Comparison of ENCODE assay signal across 8 cellular contexts in the genomic region with DNA sequence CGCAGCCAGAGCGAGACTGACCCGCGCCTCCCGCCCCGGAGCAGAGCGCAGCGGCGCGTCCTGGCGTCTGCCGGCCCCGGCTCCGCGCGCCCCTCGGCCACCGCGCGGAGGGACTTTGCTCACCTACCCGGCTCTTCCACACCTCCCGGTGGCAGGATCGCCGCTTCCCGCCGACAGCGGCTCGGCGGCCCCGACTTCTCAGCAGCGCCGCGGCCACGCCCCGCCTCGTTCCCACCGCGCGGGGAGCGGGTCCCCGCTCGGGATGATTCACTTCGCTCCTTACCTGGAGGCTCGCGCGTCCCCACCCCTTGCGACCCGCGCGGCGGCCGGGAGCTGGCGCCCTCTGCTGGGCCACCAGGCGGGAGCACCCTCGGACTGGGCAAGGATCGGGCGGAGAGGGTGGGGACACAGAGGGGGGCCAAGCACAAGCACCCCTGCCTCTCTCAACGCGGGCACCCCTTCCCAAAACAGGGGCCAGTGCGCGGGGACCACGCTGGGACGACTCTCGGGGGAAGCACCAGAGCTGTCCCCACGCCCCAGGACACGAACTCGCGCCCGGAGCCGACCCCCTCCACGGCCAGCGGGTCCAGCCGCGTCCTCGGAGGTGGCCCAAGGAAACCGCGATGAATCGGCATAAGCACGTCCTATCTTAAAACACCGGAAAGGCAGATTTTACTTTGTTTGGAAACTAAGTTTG.
DNase-seq lines count a peak whose midpoint lies in the region; TF ChIP-seq lines count a peak whose summit lies in the region.

No MANE protein-coding gene starts in this region.

- TF ChIP-seq CTCF in GM10266 (IDR thresholded peaks at IDR 0.05; ENCODE audit: control insufficient read depth, insufficient read depth, low read depth, missing control alignments) (peak; percentile 90), HEK293 (tag by site-specific recombination; IDR thresholded peaks at IDR 0.05) (peak; percentile 98), NB4 (IDR thresholded peaks at IDR 0.05; ENCODE audit: low read depth, low read length) (peak; percentile 45), astrocyte of the cerebellum (IDR thresholded peaks at IDR 0.05; ENCODE audit: low read depth, low read length, missing control alignments) (peak; percentile 82)

- peak; percentile 93 for DNase-seq in GM10266 (ENCODE audit: extremely low spot score)
- DNase-seq in NB4 (ENCODE audit: low read depth): peak; percentile 80
- peak; percentile 56 to 83 (median 71) for DNase-seq in T-helper 2 cell
- peak; percentile 44 for DNase-seq in astrocyte of the cerebellum (ENCODE audit: low read depth)
- peak; percentile 63 for DNase-seq in iPS DF 6.9 (ENCODE audit: low read depth, low spot score)
- no peak for DNase-seq in skeletal muscle cell (ENCODE audit: low read depth)
- no peak for DNase-seq in globus pallidus (ENCODE audit: low spot score)

- POLR2A ChIA-PET in HEK293 (lab: Yijun Ruan, JAX): interaction anchor here (0.5 to 1.6 kb wide), 4 partner anchors 47 to 189 kb away, joined by 3 to 5 read pairs (median 4); no protein-coding TSS in a partner anchor

- H3K9me3 ChIP-seq in HEK293 (ENCODE audit: control insufficient read depth, insufficient read depth, low read depth, low read length) (no peaks in the 10 kb centered on the region), iPS DF 6.9 (ENCODE audit: control insufficient read depth, insufficient read depth, low read length) (no peaks in the 10 kb centered on the region)

- H3K36me3 ChIP-seq in HEK293 (ENCODE audit: control insufficient read depth in 2 of 2, insufficient read depth in 1 of 2, low read length in 2 of 2): no peaks in the 10 kb centered on the region
- no peaks in the 10 kb centered on the region for H3K36me3 ChIP-seq in iPS DF 6.9 (ENCODE audit: control insufficient read depth, insufficient read depth, low read length)

- TF ChIP-seq POLR2A in NB4 (IDR thresholded peaks at IDR 0.05; ENCODE audit: extremely low read depth, insufficient read length): no peak

- H3K27ac ChIP-seq in HEK293 (ENCODE audit: extremely low read depth, low read depth, low read length): peak overlapping the region; percentile 96
- no peak overlapping the region for H3K27ac ChIP-seq in iPS DF 6.9 (ENCODE audit: low read length)

- peaks cover 8% of the 10 kb centered on the region; the same call in 1 of the 2 replicates for H3K27me3 ChIP-seq in iPS DF 6.9 (ENCODE audit: control insufficient read depth, insufficient read depth, low read length)

- H3K4me3 ChIP-seq in HEK293 (ENCODE audit: low read depth, low read length) (peak overlapping the region; percentile 68), NB4 (ENCODE audit: low read depth, low read length) (peak overlapping the region; percentile 36), astrocyte of the cerebellum (ENCODE audit: low read depth, low read length) (peak overlapping the region; percentile 88), iPS DF 6.9 (ENCODE audit: low read length) (peak overlapping the region; percentile 77; the same call in 1 of the 2 replicates), skeletal muscle cell (ENCODE audit: low read depth, low read length) (peak overlapping the region; percentile 75)

- CTCF ChIA-PET in HEK293 (lab: Yijun Ruan, JAX): interaction anchor here (0.6 to 1.3 kb wide), 12 partner anchors 9 to 210 kb away, joined by 3 to 6 read pairs (median 4); no protein-coding TSS in a partner anchor

- H3K4me1 ChIP-seq in HEK293 (ENCODE audit: control insufficient read depth, insufficient read depth, low read length) (peaks cover 17% of the 10 kb centered on the region; the same call in 1 of the 2 replicates), iPS DF 6.9 (ENCODE audit: control insufficient read depth, insufficient read depth, low read length) (no peaks in the 10 kb centered on the region)

- in situ Hi-C loops in astrocyte of the cerebellum (cut with HindIII; ENCODE audit: low sequenced_read_pairs): no loop called here

- WGBS in iPS DF 6.9 (ENCODE audit: insufficient coverage, insufficient read length): no CpG with 5 or more reads among the region's 80 CpGs

TF ChIP-seq in HEK293, 187 proteins besides CTCF, POLR2A, EP300 and RAD21 (continues in another document):
- TF ChIP-seq ZNF610 (tag by site-specific recombination; IDR thresholded peaks at IDR 0.05; ENCODE audit: borderline replicate concordance) (peak; percentile 32; the same call in 1 of the 2 replicates), KLF9 (tag by site-specific recombination; IDR thresholded peaks at IDR 0.05; ENCODE audit: low read depth) (peak; percentile 81), ZEB2 (tag by site-specific recombination; IDR thresholded peaks at IDR 0.05) (peak; percentile 98), ZNF670 (tag by site-specific recombination; IDR thresholded peaks at IDR 0.05; ENCODE audit: low read depth) (no peak), ZNF426 (tag by site-specific recombination; IDR thresholded peaks at IDR 0.05) (no peak), ZBTB48 (tag by site-specific recombination; IDR thresholded peaks at IDR 0.05) (peak; percentile 56), ZIC2 (tag by site-specific recombination; IDR thresholded peaks at IDR 0.05) (peak; percentile 65), ZNF561 (tag by site-specific recombination; IDR thresholded peaks at IDR 0.05; ENCODE audit: borderline replicate concordance) (peak; percentile 91; the same call in 1 of the 2 replicates), ZNF391 (tag by site-specific recombination; IDR thresholded peaks at IDR 0.05; ENCODE audit: borderline replicate concordance, low read depth) (peak; percentile 87; the same call in 1 of the 2 replicates), GLI4 (tag by site-specific recombination; IDR thresholded peaks at IDR 0.05) (peak; percentile 28; the same call in 1 of the 2 replicates)
- TF ChIP-seq, protein P1, sequence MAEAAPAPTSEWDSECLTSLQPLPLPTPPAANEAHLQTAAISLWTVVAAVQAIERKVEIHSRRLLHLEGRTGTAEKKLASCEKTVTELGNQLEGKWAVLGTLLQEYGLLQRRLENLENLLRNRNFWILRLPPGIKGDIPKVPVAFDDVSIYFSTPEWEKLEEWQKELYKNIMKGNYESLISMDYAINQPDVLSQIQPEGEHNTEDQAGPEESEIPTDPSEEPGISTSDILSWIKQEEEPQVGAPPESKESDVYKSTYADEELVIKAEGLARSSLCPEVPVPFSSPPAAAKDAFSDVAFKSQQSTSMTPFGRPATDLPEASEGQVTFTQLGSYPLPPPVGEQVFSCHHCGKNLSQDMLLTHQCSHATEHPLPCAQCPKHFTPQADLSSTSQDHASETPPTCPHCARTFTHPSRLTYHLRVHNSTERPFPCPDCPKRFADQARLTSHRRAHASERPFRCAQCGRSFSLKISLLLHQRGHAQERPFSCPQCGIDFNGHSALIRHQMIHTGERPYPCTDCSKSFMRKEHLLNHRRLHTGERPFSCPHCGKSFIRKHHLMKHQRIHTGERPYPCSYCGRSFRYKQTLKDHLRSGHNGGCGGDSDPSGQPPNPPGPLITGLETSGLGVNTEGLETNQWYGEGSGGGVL (tag by site-specific recombination; IDR thresholded peaks at IDR 0.05): no peak; the same call in 1 of the 2 replicates
- TF ChIP-seq, protein P2, sequence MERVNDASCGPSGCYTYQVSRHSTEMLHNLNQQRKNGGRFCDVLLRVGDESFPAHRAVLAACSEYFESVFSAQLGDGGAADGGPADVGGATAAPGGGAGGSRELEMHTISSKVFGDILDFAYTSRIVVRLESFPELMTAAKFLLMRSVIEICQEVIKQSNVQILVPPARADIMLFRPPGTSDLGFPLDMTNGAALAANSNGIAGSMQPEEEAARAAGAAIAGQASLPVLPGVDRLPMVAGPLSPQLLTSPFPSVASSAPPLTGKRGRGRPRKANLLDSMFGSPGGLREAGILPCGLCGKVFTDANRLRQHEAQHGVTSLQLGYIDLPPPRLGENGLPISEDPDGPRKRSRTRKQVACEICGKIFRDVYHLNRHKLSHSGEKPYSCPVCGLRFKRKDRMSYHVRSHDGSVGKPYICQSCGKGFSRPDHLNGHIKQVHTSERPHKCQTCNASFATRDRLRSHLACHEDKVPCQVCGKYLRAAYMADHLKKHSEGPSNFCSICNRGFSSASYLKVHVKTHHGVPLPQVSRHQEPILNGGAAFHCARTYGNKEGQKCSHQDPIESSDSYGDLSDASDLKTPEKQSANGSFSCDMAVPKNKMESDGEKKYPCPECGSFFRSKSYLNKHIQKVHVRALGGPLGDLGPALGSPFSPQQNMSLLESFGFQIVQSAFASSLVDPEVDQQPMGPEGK (tag by site-specific recombination; IDR thresholded peaks at IDR 0.05): peak; percentile 98
- TF ChIP-seq, protein P3, sequence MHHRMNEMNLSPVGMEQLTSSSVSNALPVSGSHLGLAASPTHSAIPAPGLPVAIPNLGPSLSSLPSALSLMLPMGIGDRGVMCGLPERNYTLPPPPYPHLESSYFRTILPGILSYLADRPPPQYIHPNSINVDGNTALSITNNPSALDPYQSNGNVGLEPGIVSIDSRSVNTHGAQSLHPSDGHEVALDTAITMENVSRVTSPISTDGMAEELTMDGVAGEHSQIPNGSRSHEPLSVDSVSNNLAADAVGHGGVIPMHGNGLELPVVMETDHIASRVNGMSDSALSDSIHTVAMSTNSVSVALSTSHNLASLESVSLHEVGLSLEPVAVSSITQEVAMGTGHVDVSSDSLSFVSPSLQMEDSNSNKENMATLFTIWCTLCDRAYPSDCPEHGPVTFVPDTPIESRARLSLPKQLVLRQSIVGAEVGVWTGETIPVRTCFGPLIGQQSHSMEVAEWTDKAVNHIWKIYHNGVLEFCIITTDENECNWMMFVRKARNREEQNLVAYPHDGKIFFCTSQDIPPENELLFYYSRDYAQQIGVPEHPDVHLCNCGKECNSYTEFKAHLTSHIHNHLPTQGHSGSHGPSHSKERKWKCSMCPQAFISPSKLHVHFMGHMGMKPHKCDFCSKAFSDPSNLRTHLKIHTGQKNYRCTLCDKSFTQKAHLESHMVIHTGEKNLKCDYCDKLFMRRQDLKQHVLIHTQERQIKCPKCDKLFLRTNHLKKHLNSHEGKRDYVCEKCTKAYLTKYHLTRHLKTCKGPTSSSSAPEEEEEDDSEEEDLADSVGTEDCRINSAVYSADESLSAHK (tag by site-specific recombination; IDR thresholded peaks at IDR 0.05): 0 out of 2 replicates have a peak, but pooled peaks have one; percentile 10
- TF ChIP-seq, protein P4, sequence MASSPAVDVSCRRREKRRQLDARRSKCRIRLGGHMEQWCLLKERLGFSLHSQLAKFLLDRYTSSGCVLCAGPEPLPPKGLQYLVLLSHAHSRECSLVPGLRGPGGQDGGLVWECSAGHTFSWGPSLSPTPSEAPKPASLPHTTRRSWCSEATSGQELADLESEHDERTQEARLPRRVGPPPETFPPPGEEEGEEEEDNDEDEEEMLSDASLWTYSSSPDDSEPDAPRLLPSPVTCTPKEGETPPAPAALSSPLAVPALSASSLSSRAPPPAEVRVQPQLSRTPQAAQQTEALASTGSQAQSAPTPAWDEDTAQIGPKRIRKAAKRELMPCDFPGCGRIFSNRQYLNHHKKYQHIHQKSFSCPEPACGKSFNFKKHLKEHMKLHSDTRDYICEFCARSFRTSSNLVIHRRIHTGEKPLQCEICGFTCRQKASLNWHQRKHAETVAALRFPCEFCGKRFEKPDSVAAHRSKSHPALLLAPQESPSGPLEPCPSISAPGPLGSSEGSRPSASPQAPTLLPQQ (tag by site-specific recombination; IDR thresholded peaks at IDR 0.05): peak; percentile 89

Comparison
In these comparisons a context has a peak if more than half of its experiments do, and no peak if none do; other contexts are left out.
1. DNase-seq: peak in GM10266 (single experiment), NB4 (single experiment), T-helper 2 cell (5 of 5), astrocyte of the cerebellum (single experiment) and iPS DF 6.9 (single experiment); none in skeletal muscle cell (single experiment) and globus pallidus (single experiment).
2. CTCF ChIP-seq: peak in every context shown above with its lines; median percentile 98 in HEK293; 90 in GM10266; 82 in astrocyte of the cerebellum; 45 in NB4.
3. H3K4me3 ChIP-seq: peak in every context shown above with its lines; median percentile 88 in astrocyte of the cerebellum; 77 in iPS DF 6.9; 75 in skeletal muscle cell; 68 in HEK293; 36 in NB4.